ENCODE assay signal across 1 cellular context in genomic region chr4:107743532-107743931, GRCh38.
TF ChIP-seq lines count a peak whose summit lies in the region.

No MANE protein-coding gene starts in this region.

TF ChIP-seq in HepG2, 621 proteins besides CTCF, POLR2A, EP300 and RAD21 (continued from another document):
- TF ChIP-seq MAX (IDR thresholded peaks at IDR 0.05) (no peak), HNF4A (CRISPR knock-in tag; IDR thresholded peaks at IDR 0.05) (no peak), ZFP36L1 (CRISPR knock-in tag; IDR thresholded peaks at IDR 0.05) (no peak), NFE2L2 (IDR thresholded peaks at IDR 0.05; ENCODE audit: low read length) (peak; percentile 93), ZNF337 (CRISPR knock-in tag; IDR thresholded peaks at IDR 0.05; ENCODE audit: borderline replicate concordance, low read depth) (no peak), IKZF5 (CRISPR knock-in tag; IDR thresholded peaks at IDR 0.05) (no peak), ZSCAN5A (CRISPR knock-in tag; IDR thresholded peaks at IDR 0.05; ENCODE audit: borderline replicate concordance) (no peak), HES4 (CRISPR knock-in tag; IDR thresholded peaks at IDR 0.05; ENCODE audit: borderline replicate concordance) (no peak), SMARCE1 (IDR thresholded peaks at IDR 0.05; ENCODE audit: borderline replicate concordance) (no peak), CSRNP2 (CRISPR knock-in tag; conservative IDR thresholded peaks at IDR 0.05; ENCODE audit: low read depth) (no peak), ZFP62 (CRISPR knock-in tag; IDR thresholded peaks at IDR 0.05) (no peak), GATAD1 (CRISPR knock-in tag; IDR thresholded peaks at IDR 0.05) (no peak), MAFK (conservative IDR thresholded peaks at IDR 0.05 in 1 of 2, IDR thresholded peaks at IDR 0.05 in 1 of 2; ENCODE audit: low read length in 2 of 2) (peak; percentile 83 to 85)
TF ChIP-seq in HepG2: peak in this region for 3.
